ENCODE assay signal across 9 cellular contexts in genomic region chr20:52959125-52959524, GRCh38. TPM values are rescaled to one million over a fixed set of nuclear protein-coding genes. Genes with fewer than 3 reads are reported as not detected.
DNase-seq lines count a peak whose midpoint lies in the region; ATAC-seq and TF ChIP-seq lines count a peak whose summit lies in the region.
"Had no signal": no experiment of that assay in that cellular context is flagged by ENCODE, and none has a peak within 500 bp of the region (broad histone marks: within the 10 kb centered on the region; RNA-seq: fewer than 3 reads in every experiment).

No MANE protein-coding gene starts in this region.

- WGBS in trophoblast cell (ENCODE audit: extremely low coverage, insufficient coverage, insufficient read length), result no CpG with 5 or more reads among the region's 5 CpGs
- 83 to 85% methylated on average over 5 of the region's 5 CpGs for WGBS in GM23248 (ENCODE audit: low coverage in 1 of 2, low lambda C conversion rate in 2 of 2, missing lambda C conversion rate in 2 of 2), 2 experiments

- H3K4me2 ChIP-seq in trophoblast cell (ENCODE audit: low read length) (no peak overlapping the region), GM23248 (ENCODE audit: unreplicated experiment) (no peak overlapping the region)

- no peak overlapping the region for H3K14ac ChIP-seq in trophoblast cell (ENCODE audit: low read length)

- H2AFZ ChIP-seq in trophoblast cell (ENCODE audit: insufficient read depth, low read length, poor library complexity) (no peak overlapping the region), GM23248 (no peak overlapping the region)

- H2BK5ac ChIP-seq in trophoblast cell (ENCODE audit: low read depth, low read length, poor library complexity), result no peak overlapping the region

- H3K9me3 ChIP-seq in SJCRH30 (replicated peaks) (no peaks in the 10 kb centered on the region), trophoblast cell (ENCODE audit: insufficient read depth, low read depth, low read length) (no peaks in the 10 kb centered on the region), GM23248 (ENCODE audit: low read depth) (no peaks in the 10 kb centered on the region)
- H3K9me3 ChIP-seq: upper lobe of right lung had no signal

- H3K4ac ChIP-seq in trophoblast cell (ENCODE audit: low read depth, low read length), result no peak overlapping the region

- DNase-seq in NCI-H2029 treated with DMSO at 0.1 percent for 48 hours (lab: John Stamatoyannopoulos, UW) (peak; percentile 97), SJCRH30 (peak; percentile 18 to 27), left kidney (ENCODE audit: low read depth, low spot score) (peak; percentile 95), cerebellar cortex (ENCODE audit: low spot score) (no peak), trophoblast cell (no peak), GM23248 (no peak)
- DNase-seq: upper lobe of right lung had no signal

- H3K23ac ChIP-seq in trophoblast cell (ENCODE audit: low read length), result no peak overlapping the region

- H3K9ac ChIP-seq in trophoblast cell (ENCODE audit: low read length) (no peak overlapping the region), GM23248 (no peak overlapping the region)

- no peaks in the 10 kb centered on the region for H3K36me3 ChIP-seq in SJCRH30
- H3K36me3 ChIP-seq in trophoblast cell (ENCODE audit: control insufficient read depth in 1 of 2, insufficient read depth in 2 of 2, low read length in 2 of 2), result no peaks in the 10 kb centered on the region
- H3K36me3 ChIP-seq in GM23248 (ENCODE audit: low read depth), result no peaks in the 10 kb centered on the region
- H3K36me3 ChIP-seq: upper lobe of right lung had no signal

- TF ChIP-seq CTCF in GM12874 (IDR thresholded peaks at IDR 0.05; ENCODE audit: insufficient read depth, low read depth, low read length), result 0 out of 2 replicates have a peak, but pooled peaks have one; percentile 1

- 0 out of 2 replicates have a peak, but pooled peaks cover 9% of the 10 kb centered on the region for H3K27me3 ChIP-seq in SJCRH30
- no peaks in the 10 kb centered on the region for H3K27me3 ChIP-seq in trophoblast cell (ENCODE audit: insufficient read depth, low read length)
- H3K27me3 ChIP-seq in GM23248 (replicated peaks; ENCODE audit: insufficient read depth), result no peaks in the 10 kb centered on the region

- no peaks in the 10 kb centered on the region for H3K79me1 ChIP-seq in trophoblast cell (ENCODE audit: low read length)

- H3K18ac ChIP-seq in trophoblast cell (ENCODE audit: low read length), result no peak overlapping the region

- H2AK5ac ChIP-seq in trophoblast cell (ENCODE audit: low read length), result no peak overlapping the region

- H4K8ac ChIP-seq in trophoblast cell (ENCODE audit: low read depth, low read length), result no peak overlapping the region

- in situ Hi-C loops in GM23248 (cut with MboI), result no loop called here

- H2BK12ac ChIP-seq in trophoblast cell (ENCODE audit: low read length), result no peak overlapping the region

- H3F3A ChIP-seq in GM23248 (ENCODE audit: insufficient read depth), result no peaks in the 10 kb centered on the region

- no peak overlapping the region for H4K91ac ChIP-seq in trophoblast cell (ENCODE audit: low read depth, low read length)

- H3K27ac ChIP-seq in SJCRH30 (no peak overlapping the region), trophoblast cell (ENCODE audit: low read depth, low read length) (no peak overlapping the region), GM23248 (no peak overlapping the region)
- H3K27ac ChIP-seq: upper lobe of right lung had no signal

- no peaks in the 10 kb centered on the region for H4K20me1 ChIP-seq in GM23248 (ENCODE audit: insufficient read depth)

- no peaks in the 10 kb centered on the region for H3K79me2 ChIP-seq in trophoblast cell (ENCODE audit: control insufficient read depth, insufficient read depth, low read length, poor library complexity)
- H3K79me2 ChIP-seq in GM23248 (ENCODE audit: insufficient read depth), result no peaks in the 10 kb centered on the region

- H4K12ac ChIP-seq in trophoblast cell (ENCODE audit: low read depth, low read length), result no peak overlapping the region

- no peak for ATAC-seq in HG03439 (IDR thresholded peaks at IDR 0.05; ENCODE audit: unreplicated experiment)
- ATAC-seq: upper lobe of right lung had no signal

- H3K4me3 ChIP-seq in SJCRH30 (no peak overlapping the region), trophoblast cell (ENCODE audit: low read depth, low read length) (no peak overlapping the region), GM23248 (no peak overlapping the region)
- H3K4me3 ChIP-seq: upper lobe of right lung had no signal

- no peaks in the 10 kb centered on the region for H3K9me2 ChIP-seq in GM23248 (ENCODE audit: insufficient read depth)

- H2BK120ac ChIP-seq in trophoblast cell (ENCODE audit: insufficient read depth, low read length, poor library complexity), result no peak overlapping the region

- no peaks in the 10 kb centered on the region for H3K4me1 ChIP-seq in SJCRH30
- H3K4me1 ChIP-seq in trophoblast cell (ENCODE audit: control insufficient read depth in 1 of 2, insufficient read depth in 2 of 2, low read length in 2 of 2), result peaks cover 0 to 3% of the 10 kb centered on the region in 2 experiments
- H3K4me1 ChIP-seq in GM23248 (ENCODE audit: insufficient read depth), result no peaks in the 10 kb centered on the region
- H3K4me1 ChIP-seq: upper lobe of right lung had no signal

RNA-seq across cellular contexts. Expression of gene TSHZ2, which starts 13.0 kb away (rescaled TPM):
- total RNA-seq in SJCRH30 (2014; rRNA removed; shearing (Covaris generic)), result not detected in 2 replicates
- polyA plus RNA-seq in trophoblast cell (2013), result 0.14 and 0.22 TPM in 2 replicates
- 13.4 and 18.5 TPM in 2 replicates for total RNA-seq in GM23248 (2014; rRNA removed; shearing (Covaris generic))
- 4.5 and 6.3 TPM in 2 replicates for polyA plus RNA-seq in GM23248 (2016; fragmentation: Nextera tagmentation; extraction: Ambion mirVana)

Comparison
In these comparisons a context has a peak if more than half of its experiments do, and no peak if none do; other contexts are left out.
1. DNase-seq: peak in NCI-H2029 treated with DMSO at 0.1 percent for 48 hours (single experiment), SJCRH30 (2 of 2) and left kidney (single experiment); none in cerebellar cortex (single experiment), trophoblast cell (0 of 2) and GM23248 (single experiment).
2. RNA of gene TSHZ2, which starts 13.0 kb away (total RNA-seq): 13.4 to 18.5 TPM in GM23248; not detected in SJCRH30; every median in the first group is over 10 times any median in the second.